Comparison of ENCODE assay signal across 1 cellular context in the genomic region with DNA sequence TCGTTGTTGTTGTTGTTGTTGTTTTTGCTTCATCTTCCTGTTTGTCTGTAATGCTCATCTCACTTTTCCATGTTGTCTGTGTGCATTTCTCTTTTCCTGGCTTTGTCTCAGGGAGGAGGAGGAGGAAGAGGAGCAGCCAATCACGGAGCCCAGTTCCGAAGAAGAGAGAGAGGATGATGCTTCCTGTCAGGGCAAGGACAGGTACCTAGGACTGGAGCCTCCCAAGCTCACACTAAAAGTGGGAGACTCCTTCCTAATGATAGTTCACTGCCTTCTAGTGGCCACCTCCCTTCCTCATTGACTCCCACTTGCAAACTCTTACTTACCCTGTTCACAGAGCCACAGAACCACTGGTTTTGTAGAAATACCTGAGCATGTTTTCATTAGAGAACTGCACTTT.
TF ChIP-seq lines count a peak whose summit lies in the region.

No MANE protein-coding gene starts in this region.

TF ChIP-seq in GM23338, 12 proteins besides CTCF, POLR2A, EP300 and RAD21 (continued from another document):
- TF ChIP-seq, protein P1, sequence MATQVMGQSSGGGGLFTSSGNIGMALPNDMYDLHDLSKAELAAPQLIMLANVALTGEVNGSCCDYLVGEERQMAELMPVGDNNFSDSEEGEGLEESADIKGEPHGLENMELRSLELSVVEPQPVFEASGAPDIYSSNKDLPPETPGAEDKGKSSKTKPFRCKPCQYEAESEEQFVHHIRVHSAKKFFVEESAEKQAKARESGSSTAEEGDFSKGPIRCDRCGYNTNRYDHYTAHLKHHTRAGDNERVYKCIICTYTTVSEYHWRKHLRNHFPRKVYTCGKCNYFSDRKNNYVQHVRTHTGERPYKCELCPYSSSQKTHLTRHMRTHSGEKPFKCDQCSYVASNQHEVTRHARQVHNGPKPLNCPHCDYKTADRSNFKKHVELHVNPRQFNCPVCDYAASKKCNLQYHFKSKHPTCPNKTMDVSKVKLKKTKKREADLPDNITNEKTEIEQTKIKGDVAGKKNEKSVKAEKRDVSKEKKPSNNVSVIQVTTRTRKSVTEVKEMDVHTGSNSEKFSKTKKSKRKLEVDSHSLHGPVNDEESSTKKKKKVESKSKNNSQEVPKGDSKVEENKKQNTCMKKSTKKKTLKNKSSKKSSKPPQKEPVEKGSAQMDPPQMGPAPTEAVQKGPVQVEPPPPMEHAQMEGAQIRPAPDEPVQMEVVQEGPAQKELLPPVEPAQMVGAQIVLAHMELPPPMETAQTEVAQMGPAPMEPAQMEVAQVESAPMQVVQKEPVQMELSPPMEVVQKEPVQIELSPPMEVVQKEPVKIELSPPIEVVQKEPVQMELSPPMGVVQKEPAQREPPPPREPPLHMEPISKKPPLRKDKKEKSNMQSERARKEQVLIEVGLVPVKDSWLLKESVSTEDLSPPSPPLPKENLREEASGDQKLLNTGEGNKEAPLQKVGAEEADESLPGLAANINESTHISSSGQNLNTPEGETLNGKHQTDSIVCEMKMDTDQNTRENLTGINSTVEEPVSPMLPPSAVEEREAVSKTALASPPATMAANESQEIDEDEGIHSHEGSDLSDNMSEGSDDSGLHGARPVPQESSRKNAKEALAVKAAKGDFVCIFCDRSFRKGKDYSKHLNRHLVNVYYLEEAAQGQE (IDR thresholded peaks at IDR 0.05; ENCODE audit: unreplicated experiment), result no peak
- TF ChIP-seq JUNB (IDR thresholded peaks at IDR 0.05; ENCODE audit: unreplicated experiment), result no peak
- TF ChIP-seq, protein P2, sequence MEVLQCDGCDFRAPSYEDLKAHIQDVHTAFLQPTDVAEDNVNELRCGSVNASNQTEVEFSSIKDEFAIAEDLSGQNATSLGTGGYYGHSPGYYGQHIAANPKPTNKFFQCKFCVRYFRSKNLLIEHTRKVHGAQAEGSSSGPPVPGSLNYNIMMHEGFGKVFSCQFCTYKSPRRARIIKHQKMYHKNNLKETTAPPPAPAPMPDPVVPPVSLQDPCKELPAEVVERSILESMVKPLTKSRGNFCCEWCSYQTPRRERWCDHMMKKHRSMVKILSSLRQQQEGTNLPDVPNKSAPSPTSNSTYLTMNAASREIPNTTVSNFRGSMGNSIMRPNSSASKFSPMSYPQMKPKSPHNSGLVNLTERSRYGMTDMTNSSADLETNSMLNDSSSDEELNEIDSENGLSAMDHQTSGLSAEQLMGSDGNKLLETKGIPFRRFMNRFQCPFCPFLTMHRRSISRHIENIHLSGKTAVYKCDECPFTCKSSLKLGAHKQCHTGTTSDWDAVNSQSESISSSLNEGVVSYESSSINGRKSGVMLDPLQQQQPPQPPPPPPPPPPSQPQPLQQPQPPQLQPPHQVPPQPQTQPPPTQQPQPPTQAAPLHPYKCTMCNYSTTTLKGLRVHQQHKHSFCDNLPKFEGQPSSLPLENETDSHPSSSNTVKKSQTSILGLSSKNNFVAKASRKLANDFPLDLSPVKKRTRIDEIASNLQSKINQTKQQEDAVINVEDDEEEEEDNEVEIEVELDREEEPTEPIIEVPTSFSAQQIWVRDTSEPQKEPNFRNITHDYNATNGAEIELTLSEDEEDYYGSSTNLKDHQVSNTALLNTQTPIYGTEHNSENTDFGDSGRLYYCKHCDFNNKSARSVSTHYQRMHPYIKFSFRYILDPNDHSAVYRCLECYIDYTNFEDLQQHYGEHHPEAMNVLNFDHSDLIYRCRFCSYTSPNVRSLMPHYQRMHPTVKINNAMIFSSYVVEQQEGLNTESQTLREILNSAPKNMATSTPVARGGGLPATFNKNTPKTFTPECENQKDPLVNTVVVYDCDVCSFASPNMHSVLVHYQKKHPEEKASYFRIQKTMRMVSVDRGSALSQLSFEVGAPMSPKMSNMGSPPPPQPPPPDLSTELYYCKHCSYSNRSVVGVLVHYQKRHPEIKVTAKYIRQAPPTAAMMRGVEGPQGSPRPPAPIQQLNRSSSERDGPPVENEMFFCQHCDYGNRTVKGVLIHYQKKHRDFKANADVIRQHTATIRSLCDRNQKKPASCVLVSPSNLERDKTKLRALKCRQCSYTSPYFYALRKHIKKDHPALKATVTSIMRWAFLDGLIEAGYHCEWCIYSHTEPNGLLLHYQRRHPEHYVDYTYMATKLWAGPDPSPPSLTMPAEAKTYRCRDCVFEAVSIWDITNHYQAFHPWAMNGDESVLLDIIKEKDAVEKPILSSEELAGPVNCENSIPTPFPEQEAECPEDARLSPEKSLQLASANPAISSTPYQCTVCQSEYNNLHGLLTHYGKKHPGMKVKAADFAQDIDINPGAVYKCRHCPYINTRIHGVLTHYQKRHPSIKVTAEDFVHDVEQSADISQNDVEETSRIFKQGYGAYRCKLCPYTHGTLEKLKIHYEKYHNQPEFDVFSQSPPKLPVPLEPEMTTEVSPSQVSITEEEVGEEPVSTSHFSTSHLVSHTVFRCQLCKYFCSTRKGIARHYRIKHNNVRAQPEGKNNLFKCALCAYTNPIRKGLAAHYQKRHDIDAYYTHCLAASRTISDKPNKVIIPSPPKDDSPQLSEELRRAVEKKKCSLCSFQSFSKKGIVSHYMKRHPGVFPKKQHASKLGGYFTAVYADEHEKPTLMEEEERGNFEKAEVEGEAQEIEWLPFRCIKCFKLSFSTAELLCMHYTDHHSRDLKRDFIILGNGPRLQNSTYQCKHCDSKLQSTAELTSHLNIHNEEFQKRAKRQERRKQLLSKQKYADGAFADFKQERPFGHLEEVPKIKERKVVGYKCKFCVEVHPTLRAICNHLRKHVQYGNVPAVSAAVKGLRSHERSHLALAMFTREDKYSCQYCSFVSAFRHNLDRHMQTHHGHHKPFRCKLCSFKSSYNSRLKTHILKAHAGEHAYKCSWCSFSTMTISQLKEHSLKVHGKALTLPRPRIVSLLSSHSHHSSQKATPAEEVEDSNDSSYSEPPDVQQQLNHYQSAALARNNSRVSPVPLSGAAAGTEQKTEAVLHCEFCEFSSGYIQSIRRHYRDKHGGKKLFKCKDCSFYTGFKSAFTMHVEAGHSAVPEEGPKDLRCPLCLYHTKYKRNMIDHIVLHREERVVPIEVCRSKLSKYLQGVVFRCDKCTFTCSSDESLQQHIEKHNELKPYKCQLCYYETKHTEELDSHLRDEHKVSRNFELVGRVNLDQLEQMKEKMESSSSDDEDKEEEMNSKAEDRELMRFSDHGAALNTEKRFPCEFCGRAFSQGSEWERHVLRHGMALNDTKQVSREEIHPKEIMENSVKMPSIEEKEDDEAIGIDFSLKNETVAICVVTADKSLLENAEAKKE (CRISPR knock-in tag; IDR thresholded peaks at IDR 0.05), result no peak
- TF ChIP-seq ZNF114 (CRISPR knock-in tag; IDR thresholded peaks at IDR 0.05), result no peak
- no peak for TF ChIP-seq EZH2 (IDR thresholded peaks at IDR 0.05; ENCODE audit: low read depth, unreplicated experiment)
- no peak for TF ChIP-seq EZH2phosphoT487 (IDR thresholded peaks at IDR 0.05; ENCODE audit: unreplicated experiment)
- no peak for TF ChIP-seq NANOG (IDR thresholded peaks at IDR 0.05; ENCODE audit: borderline replicate concordance)
- TF ChIP-seq CREB1 (CRISPR knock-in tag; IDR thresholded peaks at IDR 0.05; ENCODE audit: low read depth), result no peak
- TF ChIP-seq, protein P3, sequence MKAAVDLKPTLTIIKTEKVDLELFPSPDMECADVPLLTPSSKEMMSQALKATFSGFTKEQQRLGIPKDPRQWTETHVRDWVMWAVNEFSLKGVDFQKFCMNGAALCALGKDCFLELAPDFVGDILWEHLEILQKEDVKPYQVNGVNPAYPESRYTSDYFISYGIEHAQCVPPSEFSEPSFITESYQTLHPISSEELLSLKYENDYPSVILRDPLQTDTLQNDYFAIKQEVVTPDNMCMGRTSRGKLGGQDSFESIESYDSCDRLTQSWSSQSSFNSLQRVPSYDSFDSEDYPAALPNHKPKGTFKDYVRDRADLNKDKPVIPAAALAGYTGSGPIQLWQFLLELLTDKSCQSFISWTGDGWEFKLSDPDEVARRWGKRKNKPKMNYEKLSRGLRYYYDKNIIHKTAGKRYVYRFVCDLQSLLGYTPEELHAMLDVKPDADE (IDR thresholded peaks at IDR 0.05), result no peak
